8 cellular contexts compared by ENCODE assay signal in genomic region chr17:38415250-38416194, GRCh38. TPM values are rescaled to one million over a fixed set of nuclear protein-coding genes. Genes with fewer than 3 reads are reported as not detected.
DNase-seq lines count a peak whose midpoint lies in the region; ATAC-seq, FAIRE-seq and TF ChIP-seq lines count a peak whose summit lies in the region.

No MANE protein-coding gene starts in this region.

- no peak overlapping the region for H3K9ac ChIP-seq in kidney (ENCODE audit: low read length in 2 of 2)

- CTCF ChIA-PET in Calu3 (lab: Charles Lee), result interaction anchor here (0.6 to 8.4 kb wide), 23 partner anchors 8 to 252 kb away, joined by 3 to 434 read pairs (median 5); partner anchors contain the start of genes ARHGAP23, GPR179 and SOCS7

- H3K27me3 Mint-ChIP-seq in Calu3 (ENCODE audit: unreplicated experiment), result peaks cover 62% of the 10 kb centered on the region
- H3K27me3 Mint-ChIP-seq in natural killer cell (ENCODE audit: low read depth in 2 of 2), result peaks cover 10 to 23% of the 10 kb centered on the region in 2 donors

- H3K27ac Mint-ChIP-seq in Calu3 (ENCODE audit: unreplicated experiment) (peak overlapping the region; percentile 96), natural killer cell (no peak overlapping the region)
- peak overlapping the region in 1 of 2 donors; percentile 83 for H3K27ac Mint-ChIP-seq in activated naive CD4-positive, alpha-beta T cell treated with anti-CD3 and anti-CD28 coated beads, Interleukin-2, amount 50 U/mL, for 72 hours

- ATAC-seq in HG02798 (IDR thresholded peaks at IDR 0.05; ENCODE audit: poor library complexity, unreplicated experiment), result peak; percentile 58
- ATAC-seq in activated naive CD4-positive, alpha-beta T cell treated with anti-CD3 and anti-CD28 coated beads, Interleukin-2, amount 50 U/mL, for 72 hours, result peak; percentile 47 to 48
- no peak for ATAC-seq in GM19463 (IDR thresholded peaks at IDR 0.05; ENCODE audit: unreplicated experiment)
- ATAC-seq in natural killer cell, result no peak

- no peaks in the 10 kb centered on the region for H3K9me3 ChIP-seq in kidney (ENCODE audit: control insufficient read depth in 1 of 2, low read length in 2 of 2)

- no peaks in the 10 kb centered on the region for H3K9me3 Mint-ChIP-seq in Calu3 (ENCODE audit: low read depth, unreplicated experiment)
- no peaks in the 10 kb centered on the region for H3K9me3 Mint-ChIP-seq in activated naive CD4-positive, alpha-beta T cell treated with anti-CD3 and anti-CD28 coated beads, Interleukin-2, amount 50 U/mL, for 72 hours
- H3K9me3 Mint-ChIP-seq in natural killer cell, result no peaks in the 10 kb centered on the region

- H3K4me1 ChIP-seq in kidney (ENCODE audit: control insufficient read depth in 1 of 2, insufficient read depth in 1 of 2, low read depth in 1 of 2, low read length in 2 of 2), result peaks cover 0 to 3% of the 10 kb centered on the region in 2 donors

- no peak overlapping the region for H3K4me3 ChIP-seq in kidney (ENCODE audit: low read length in 2 of 2)

- BruUV-seq in Calu3 (replicated peaks; lab: Mats Ljungman, UMichigan), result no TSS peak

- DNase-seq in Calu3, result peak; percentile 76
- peak; percentile 98 for DNase-seq in NCI-H510A (lab: John Stamatoyannopoulos, UW)
- DNase-seq in activated naive CD4-positive, alpha-beta T cell treated with anti-CD3 and anti-CD28 coated beads, Interleukin-2, amount 50 U/mL, for 72 hours (ENCODE audit: low spot score in 2 of 2), result no peak
- DNase-seq in kidney, result peak; percentile 58
- DNase-seq in GM19240 (ENCODE audit: insufficient read length, low spot score), result no peak
- DNase-seq in natural killer cell, result no peak

- H3K4me3 Mint-ChIP-seq in Calu3 (ENCODE audit: low read depth, unreplicated experiment) (peak overlapping the region; percentile 56), natural killer cell (no peak overlapping the region)

- no peak for FAIRE-seq in kidney (lab: Jason Lieb, UNC)

- H3K27ac ChIP-seq in kidney (ENCODE audit: low read depth in 2 of 2, low read length in 2 of 2), result no peak overlapping the region

- TF ChIP-seq CTCF in Calu3 (IDR thresholded peaks at IDR 0.05; ENCODE audit: unreplicated experiment) (no peak), kidney (IDR thresholded peaks at IDR 0.05; ENCODE audit: borderline replicate concordance, extremely low read depth, insufficient read depth) (no peak), natural killer cell (IDR thresholded peaks at IDR 0.05) (no peak)

- H3K36me3 Mint-ChIP-seq in Calu3 (ENCODE audit: insufficient read depth, unreplicated experiment) (peaks cover 16% of the 10 kb centered on the region), natural killer cell (no peaks in the 10 kb centered on the region)
- H3K36me3 Mint-ChIP-seq in activated naive CD4-positive, alpha-beta T cell treated with anti-CD3 and anti-CD28 coated beads, Interleukin-2, amount 50 U/mL, for 72 hours, result no peaks in the 10 kb centered on the region

- no peaks in the 10 kb centered on the region for H3K36me3 ChIP-seq in kidney (ENCODE audit: control insufficient read depth in 1 of 2, insufficient read depth in 2 of 2, low read length in 2 of 2)

- H3K4me1 Mint-ChIP-seq in Calu3 (ENCODE audit: low read depth, unreplicated experiment) (peaks cover 42% of the 10 kb centered on the region), natural killer cell (peaks cover 5 to 9% of the 10 kb centered on the region in 2 donors)

- intact Hi-C loops in Calu3 (cut with micrococcal nuclease; ENCODE audit: unreplicated experiment), result no loop called here
- intact Hi-C loops in kidney (cut with DNase I), result no loop called here
- intact Hi-C loops in natural killer cell (cut with micrococcal nuclease), result no loop called here

RNA-seq across cellular contexts. Expression of gene ARHGAP23, which starts 12.7 kb away (rescaled TPM):
- total RNA-seq in Calu3 (2022) (140 and 304 TPM in 2 replicates), kidney (53.8 TPM), natural killer cell (1 to 10 TPM in 2 of 3 donors, under 1 TPM in 1; 0.19 to 1.8 (median 1.7) TPM)
- 1 to 10 TPM in 1 of 2 donors, under 1 TPM in 1; 0.43 to 1.3 TPM for total RNA-seq in activated naive CD4-positive, alpha-beta T cell treated with anti-CD3 and anti-CD28 coated beads, Interleukin-2, amount 50 U/mL, for 72 hours
- 7.6 TPM for polyA plus RNA-seq in kidney (ENCODE audit: insufficient read depth, low read depth, low replicate concordance)

Comparison
In these comparisons a context has a peak if more than half of its experiments do, and no peak if none do; other contexts are left out.
1. DNase-seq: peak in Calu3 (single experiment), NCI-H510A (single experiment) and kidney (single experiment); none in activated naive CD4-positive, alpha-beta T cell treated with anti-CD3 and anti-CD28 coated beads, Interleukin-2, amount 50 U/mL, for 72 hours (0 of 2), GM19240 (single experiment) and natural killer cell (single experiment).
2. ATAC-seq: peak in HG02798 (single experiment) and activated naive CD4-positive, alpha-beta T cell treated with anti-CD3 and anti-CD28 coated beads, Interleukin-2, amount 50 U/mL, for 72 hours (2 of 2); none in GM19463 (single experiment) and natural killer cell (0 of 3).
3. RNA of gene ARHGAP23, which starts 12.7 kb away (total RNA-seq): 140 to 304 TPM in Calu3 and 53.8 TPM in kidney (single experiment); 0.19 to 1.8 TPM in natural killer cell and 0.43 to 1.3 TPM in activated naive CD4-positive, alpha-beta T cell treated with anti-CD3 and anti-CD28 coated beads, Interleukin-2, amount 50 U/mL, for 72 hours; every median in the first group is over 10 times any median in the second.